Comparison of ENCODE assay signal across 8 cellular contexts in the genomic region with DNA sequence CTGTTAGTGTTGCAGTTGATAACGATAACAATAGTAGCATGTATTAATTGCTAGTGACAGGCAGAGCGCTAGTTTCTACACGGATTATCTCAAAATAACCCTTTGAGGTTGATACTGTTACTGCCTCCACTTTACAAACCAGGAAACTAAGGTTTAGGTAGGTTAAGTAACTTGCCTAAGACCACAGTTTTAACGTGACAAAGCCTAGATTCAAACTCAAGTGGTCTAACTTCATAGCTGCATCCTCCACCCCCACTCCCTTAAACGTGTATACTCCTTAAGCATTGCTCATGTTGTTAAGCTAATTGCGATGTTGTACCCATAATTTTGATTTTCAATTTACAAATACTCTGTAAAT. TPM values are rescaled to one million over a fixed set of nuclear protein-coding genes. Genes with fewer than 3 reads are reported as not detected.
A peak's percentile ranks its signal among the peaks of the same experiment; 100 is the strongest.
DNase-seq lines count a peak whose midpoint lies in the region; ATAC-seq and FAIRE-seq lines count a peak whose summit lies in the region.

No MANE protein-coding gene starts in this region.

- H3K9me3 ChIP-seq in small intestine (ENCODE audit: control insufficient read depth, low read depth) = no peaks in the 10 kb centered on the region

- 3 to 15% (median 13%) methylated on average over 6 of the region's 6 CpGs for WGBS in small intestine, 3 donors

- no peaks in the 10 kb centered on the region for H3K9me3 Mint-ChIP-seq in activated T-cell treated with anti-CD3 and anti-CD28 coated beads, Interleukin-2, amount 50 U/mL, for 4 hours

- no peak for DNase-seq in activated T-cell treated with anti-CD3 and anti-CD28 coated beads, Interleukin-2, amount 50 U/mL, for 4 hours
- DNase-seq in activated T-cell treated with anti-CD3 and anti-CD28 coated beads, Interleukin-2, amount 50 U/mL, for 1 hour = no peak
- DNase-seq in RKO (ENCODE audit: low spot score) = peak; percentile 32
- peak; percentile 12 for DNase-seq in fibroblast of peridontal ligament (ENCODE audit: extremely low read depth)
- DNase-seq in small intestine = no peak
- DNase-seq in stimulated activated CD8-positive, alpha-beta memory T cell treated with anti-CD3 and anti-CD28 coated beads, Interleukin-4, amount 100 ng/mL, for 48 hours = no peak
- DNase-seq in ACHN = no peak

- H3K27me3 ChIP-seq in small intestine (ENCODE audit: control insufficient read depth in 2 of 2, insufficient read depth in 2 of 2, low read length in 2 of 2) = no peaks in the 10 kb centered on the region

- no peak for ATAC-seq in activated T-cell treated with anti-CD3 and anti-CD28 coated beads, Interleukin-2, amount 50 U/mL, for 4 hours
- no peak for ATAC-seq in GM19467 (IDR thresholded peaks at IDR 0.05; ENCODE audit: unreplicated experiment)

- H3K27ac ChIP-seq in small intestine (ENCODE audit: low read depth in 1 of 2, low read length in 1 of 2) = peak overlapping the region; percentile 93 to 96

- peaks cover 9% of the 10 kb centered on the region for H3K36me3 Mint-ChIP-seq in activated T-cell treated with anti-CD3 and anti-CD28 coated beads, Interleukin-2, amount 50 U/mL, for 4 hours (ENCODE audit: insufficient read depth)

- H3K27me3 Mint-ChIP-seq in activated T-cell treated with anti-CD3 and anti-CD28 coated beads, Interleukin-2, amount 50 U/mL, for 4 hours (ENCODE audit: low read depth) = no peaks in the 10 kb centered on the region

- peaks cover 0 to 2% of the 10 kb centered on the region in 2 donors for H3K4me1 ChIP-seq in small intestine (ENCODE audit: control insufficient read depth in 2 of 2, insufficient read depth in 1 of 2, low read depth in 1 of 2, low read length in 1 of 2)

- H3K4me3 Mint-ChIP-seq in activated T-cell treated with anti-CD3 and anti-CD28 coated beads, Interleukin-2, amount 50 U/mL, for 4 hours = peak overlapping the region; percentile 93

- H3K36me3 ChIP-seq in small intestine (ENCODE audit: control insufficient read depth in 2 of 2, insufficient read depth in 2 of 2, low read length in 2 of 2) = no peaks in the 10 kb centered on the region

- in situ Hi-C loops in ACHN (cut with HindIII; ENCODE audit: low pct_ligation_motif_present, low pct_unique_long_range_greater_than_20kb, low sequenced_read_pairs) = no loop called here

- peaks cover 30% of the 10 kb centered on the region for H3K4me1 Mint-ChIP-seq in activated T-cell treated with anti-CD3 and anti-CD28 coated beads, Interleukin-2, amount 50 U/mL, for 4 hours (ENCODE audit: low read depth)

- H3K4me3 ChIP-seq in small intestine (ENCODE audit: low read depth in 1 of 2, low read length in 2 of 2) = peak overlapping the region in 1 of 2 donors; percentile 97

- no peak for FAIRE-seq in small intestine (lab: Jason Lieb, UNC)

RNA-seq across cellular contexts. Expression of a gene that starts 1.2 kb away (rescaled TPM):
- 100 to 1,000 TPM in 2 of 3 donors, 10 to 100 TPM in 1; 90.9 to 108 (median 108) TPM for total RNA-seq in activated T-cell treated with anti-CD3 and anti-CD28 coated beads, Interleukin-2, amount 50 U/mL, for 4 hours
- polyA plus RNA-seq in small intestine = 100 to 1,000 TPM in 1 of 3 donors, 10 to 100 TPM in 2; 64.6 to 122 (median 72.7) TPM

Comparison
In these comparisons a context has a peak if more than half of its experiments do, and no peak if none do; other contexts are left out.
1. DNase-seq: peak in RKO (single experiment) and fibroblast of peridontal ligament (single experiment); none in activated T-cell treated with anti-CD3 and anti-CD28 coated beads, Interleukin-2, amount 50 U/mL, for 4 hours (single experiment), activated T-cell treated with anti-CD3 and anti-CD28 coated beads, Interleukin-2, amount 50 U/mL, for 1 hour (single experiment), small intestine (single experiment), stimulated activated CD8-positive, alpha-beta memory T cell treated with anti-CD3 and anti-CD28 coated beads, Interleukin-4, amount 100 ng/mL, for 48 hours (single experiment) and ACHN (single experiment).